ENCODE assay signal across 17 cellular contexts in genomic region chr2:240458044-240458899, GRCh38. TPM values are rescaled to one million over a fixed set of nuclear protein-coding genes. Genes with fewer than 3 reads are reported as not detected.
DNase-seq lines count a peak whose midpoint lies in the region; ATAC-seq and TF ChIP-seq lines count a peak whose summit lies in the region.
"Had no signal": no experiment of that assay in that cellular context is flagged by ENCODE, and none has a peak within 500 bp of the region (broad histone marks: within the 10 kb centered on the region; RNA-seq: fewer than 3 reads in every experiment).

No MANE protein-coding gene starts in this region.

- H3K27me3 ChIP-seq in mesendoderm (ENCODE audit: insufficient read depth, low read length, poor library complexity) (peaks cover 12% of the 10 kb centered on the region), spleen (replicated peaks in 1 of 7) (peaks cover 0 to 64% (median 37%) of the 10 kb centered on the region in 7 donors)
- H3K27me3 ChIP-seq: MG63 had no signal

- no peak overlapping the region for H4K5ac ChIP-seq in mesendoderm (ENCODE audit: low read length)

- H3K27me3 Mint-ChIP-seq in activated CD4-positive, alpha-beta T cell treated with anti-CD3 and anti-CD28 coated beads for 36 hours = peaks cover 16% of the 10 kb centered on the region
- H3K27me3 Mint-ChIP-seq in activated CD4-positive, alpha-beta T cell treated with anti-CD3 and anti-CD28 coated beads, Interleukin-2, amount 10 ng/mL, durations not matched to agents 24 days and 14 days = peaks cover 19% of the 10 kb centered on the region

- intact Hi-C loops in activated CD4-positive, alpha-beta T cell treated with anti-CD3 and anti-CD28 coated beads for 36 hours (cut with DNase I, micrococcal nuclease) = no loop called here
- intact Hi-C loops in activated CD4-positive, alpha-beta T cell treated with anti-CD3 and anti-CD28 coated beads, Interleukin-2, amount 10 ng/mL, durations not matched to agents 24 days and 14 days (cut with micrococcal nuclease) = no loop called here
- intact Hi-C loops in spleen (cut with DNase I; ENCODE audit: low total_unique reads) = no loop called here

- H3K36me3 ChIP-seq in mesendoderm (ENCODE audit: control insufficient read depth, insufficient read depth, low read length) = no peaks in the 10 kb centered on the region
- H3K36me3 ChIP-seq in spleen = peaks cover 0 to 8% (median 0%) of the 10 kb centered on the region in 6 donors
- H3K36me3 ChIP-seq: MG63 had no signal

- H3K4me1 Mint-ChIP-seq in activated CD4-positive, alpha-beta T cell treated with anti-CD3 and anti-CD28 coated beads for 36 hours = no peaks in the 10 kb centered on the region
- peaks cover 3% of the 10 kb centered on the region for H3K4me1 Mint-ChIP-seq in activated CD4-positive, alpha-beta T cell treated with anti-CD3 and anti-CD28 coated beads, Interleukin-2, amount 10 ng/mL, durations not matched to agents 24 days and 14 days

- no peak overlapping the region for H3K27ac ChIP-seq in mesendoderm (ENCODE audit: low read depth, low read length)
- H3K27ac ChIP-seq in spleen = no peak overlapping the region
- H3K27ac ChIP-seq: 22Rv1, thoracic aorta had no signal

- H2AK5ac ChIP-seq in mesendoderm (ENCODE audit: low read length) = no peak overlapping the region

- peak overlapping the region; percentile 24 for H3K23ac ChIP-seq in mesendoderm (ENCODE audit: low read length)

- H3K4ac ChIP-seq in mesendoderm (ENCODE audit: low read depth, low read length) = no peak overlapping the region

- no peak overlapping the region for H3K4me2 ChIP-seq in mesendoderm (ENCODE audit: low read length)

- CTCF ChIA-PET in activated CD4-positive, alpha-beta T cell treated with anti-CD3 and anti-CD28 coated beads for 36 hours (lab: Charles Lee) = no interaction called here

- H3K79me2 ChIP-seq in mesendoderm (ENCODE audit: control insufficient read depth, insufficient read depth, low read length) = no peaks in the 10 kb centered on the region

- TF ChIP-seq POLR2A in spleen (IDR thresholded peaks at IDR 0.05) = no peak

- peak; percentile 3 for DNase-seq in activated CD4-positive, alpha-beta T cell treated with anti-CD3 and anti-CD28 coated beads for 36 hours
- DNase-seq in activated CD4-positive, alpha-beta T cell treated with anti-CD3 and anti-CD28 coated beads, Interleukin-2, amount 10 ng/mL, durations not matched to agents 24 days and 14 days = no peak
- DNase-seq in epithelial cell of esophagus (ENCODE audit: low read depth) (peak; percentile 49), mesendoderm (no peak), spleen (peak; percentile 67), islet precursor cell (no peak), hippocampal formation (lab: John Stamatoyannopoulos, UW) (no peak)
- DNase-seq: MG63, NCI-H187, occipital lobe, SHP77 treated with DMSO at 0.1 percent for 48 hours, T-helper 2 cell had no signal

- no peaks in the 10 kb centered on the region for H3K36me3 Mint-ChIP-seq in activated CD4-positive, alpha-beta T cell treated with anti-CD3 and anti-CD28 coated beads for 36 hours (ENCODE audit: low read depth)
- H3K36me3 Mint-ChIP-seq in activated CD4-positive, alpha-beta T cell treated with anti-CD3 and anti-CD28 coated beads, Interleukin-2, amount 10 ng/mL, durations not matched to agents 24 days and 14 days (ENCODE audit: low read depth) = no peaks in the 10 kb centered on the region

- H3K4me1 ChIP-seq in mesendoderm (ENCODE audit: control insufficient read depth, low read depth, low read length) (peaks cover 11% of the 10 kb centered on the region), spleen (peaks cover 4 to 32% (median 20%) of the 10 kb centered on the region in 6 donors)

- ATAC-seq in activated CD4-positive, alpha-beta T cell treated with anti-CD3 and anti-CD28 coated beads for 36 hours = no peak
- no peak for ATAC-seq in HG03039 (IDR thresholded peaks at IDR 0.05; ENCODE audit: unreplicated experiment)

- H3K9me3 ChIP-seq in spleen = no peaks in the 10 kb centered on the region
- H3K9me3 ChIP-seq: MG63, thoracic aorta had no signal

- H3K9ac ChIP-seq in mesendoderm (ENCODE audit: low read length) = peak overlapping the region; percentile 32

- peak overlapping the region; percentile 60 for H3K56ac ChIP-seq in mesendoderm (ENCODE audit: low read length)

- no peak overlapping the region for H2BK120ac ChIP-seq in mesendoderm (ENCODE audit: low read depth, low read length)

- no peak overlapping the region for H3K27ac Mint-ChIP-seq in activated CD4-positive, alpha-beta T cell treated with anti-CD3 and anti-CD28 coated beads for 36 hours
- H3K27ac Mint-ChIP-seq in activated CD4-positive, alpha-beta T cell treated with anti-CD3 and anti-CD28 coated beads, Interleukin-2, amount 10 ng/mL, durations not matched to agents 24 days and 14 days = no peak overlapping the region
- H3K27ac Mint-ChIP-seq: activated T-helper 2 cell treated with anti-CD3 and anti-CD28 coated beads, Interferon-gamma antibody, Interleukin-2, Interleukin-4, amounts not matched to agents 10 μg/mL and 5 μg/mL and 100 μg/mL, durations not matched to agents 14 hours and 24 hours and 36 hours; B cell had no signal

- no peak overlapping the region for H3K4me3 Mint-ChIP-seq in activated CD4-positive, alpha-beta T cell treated with anti-CD3 and anti-CD28 coated beads for 36 hours
- H3K4me3 Mint-ChIP-seq in activated CD4-positive, alpha-beta T cell treated with anti-CD3 and anti-CD28 coated beads, Interleukin-2, amount 10 ng/mL, durations not matched to agents 24 days and 14 days = no peak overlapping the region
- H3K4me3 Mint-ChIP-seq: B cell had no signal

- H4K8ac ChIP-seq in mesendoderm (ENCODE audit: low read depth, low read length) = no peak overlapping the region

- H3K4me3 ChIP-seq in epithelial cell of esophagus (ENCODE audit: low read length) (no peak overlapping the region), mesendoderm (ENCODE audit: low read length) (no peak overlapping the region), spleen (no peak overlapping the region)
- H3K4me3 ChIP-seq: MG63, thoracic aorta had no signal

- no peak overlapping the region for H2BK15ac ChIP-seq in mesendoderm (replicated peaks; ENCODE audit: low read depth)

- no peak overlapping the region for H2BK5ac ChIP-seq in mesendoderm (ENCODE audit: low read length)

- H3K9me3 Mint-ChIP-seq in activated CD4-positive, alpha-beta T cell treated with anti-CD3 and anti-CD28 coated beads for 36 hours (ENCODE audit: low read depth) = no peaks in the 10 kb centered on the region
- H3K9me3 Mint-ChIP-seq in activated CD4-positive, alpha-beta T cell treated with anti-CD3 and anti-CD28 coated beads, Interleukin-2, amount 10 ng/mL, durations not matched to agents 24 days and 14 days = no peaks in the 10 kb centered on the region
- H3K9me3 Mint-ChIP-seq: activated T-helper 2 cell treated with anti-CD3 and anti-CD28 coated beads, Interferon-gamma antibody, Interleukin-2, Interleukin-4, amounts not matched to agents 10 μg/mL and 5 μg/mL and 100 μg/mL, durations not matched to agents 14 hours and 24 hours and 36 hours had no signal

- H3K79me1 ChIP-seq in mesendoderm (ENCODE audit: low read length) = no peaks in the 10 kb centered on the region

- TF ChIP-seq CTCF in epithelial cell of esophagus (IDR thresholded peaks at IDR 0.05; ENCODE audit: insufficient read depth, low read depth, low read length, missing control alignments) (no peak), spleen (IDR thresholded peaks at IDR 0.05 in 8 of 11, conservative IDR thresholded peaks at IDR 0.05 in 3 of 11) (no peak)

- WGBS in mesendoderm (ENCODE audit: extremely low coverage, insufficient coverage, low lambda C conversion rate) = no CpG with 5 or more reads among the region's 16 CpGs
- 75 to 84% (median 79%) methylated on average over 12 to 16 of the region's 16 CpGs for WGBS in spleen, 5 donors

- H3K18ac ChIP-seq in mesendoderm (ENCODE audit: low read length) = no peak overlapping the region

- POLR2A ChIA-PET in activated CD4-positive, alpha-beta T cell treated with anti-CD3 and anti-CD28 coated beads for 36 hours (lab: Charles Lee) = no interaction called here

RNA-seq across cellular contexts. Expression of gene GPC1, which starts 22.8 kb away (rescaled TPM):
- total RNA-seq in activated CD4-positive, alpha-beta T cell treated with anti-CD3 and anti-CD28 coated beads for 36 hours = 1 to 10 TPM; 1.7 to 2.0 TPM
- 5.9 and 6.6 TPM in 2 replicates for total RNA-seq in activated CD4-positive, alpha-beta T cell treated with anti-CD3 and anti-CD28 coated beads, Interleukin-2, amount 10 ng/mL, durations not matched to agents 24 days and 14 days
- 13.5 TPM for polyA plus RNA-seq in mesendoderm (2013, experiment 1 of 2)
- 14.4 TPM for polyA plus RNA-seq in mesendoderm (2013, experiment 2 of 2)
- 10 to 100 TPM in 5 of 7 donors, 1 to 10 TPM in 2; 7.9 to 25.0 (median 18.6) TPM for total RNA-seq in spleen
- 10 to 100 TPM in 1 of 3 donors, 1 to 10 TPM in 2; 4.1 to 12.4 (median 9.1) TPM for polyA plus RNA-seq in spleen

Comparison
In these comparisons a context has a peak if more than half of its experiments do, and no peak if none do; other contexts are left out.
1. DNase-seq: peak in activated CD4-positive, alpha-beta T cell treated with anti-CD3 and anti-CD28 coated beads for 36 hours (single experiment), epithelial cell of esophagus (single experiment) and spleen (single experiment); none in activated CD4-positive, alpha-beta T cell treated with anti-CD3 and anti-CD28 coated beads, Interleukin-2, amount 10 ng/mL, durations not matched to agents 24 days and 14 days (single experiment), mesendoderm (single experiment), islet precursor cell (single experiment) and hippocampal formation (0 of 2).